In the genomic region with DNA sequence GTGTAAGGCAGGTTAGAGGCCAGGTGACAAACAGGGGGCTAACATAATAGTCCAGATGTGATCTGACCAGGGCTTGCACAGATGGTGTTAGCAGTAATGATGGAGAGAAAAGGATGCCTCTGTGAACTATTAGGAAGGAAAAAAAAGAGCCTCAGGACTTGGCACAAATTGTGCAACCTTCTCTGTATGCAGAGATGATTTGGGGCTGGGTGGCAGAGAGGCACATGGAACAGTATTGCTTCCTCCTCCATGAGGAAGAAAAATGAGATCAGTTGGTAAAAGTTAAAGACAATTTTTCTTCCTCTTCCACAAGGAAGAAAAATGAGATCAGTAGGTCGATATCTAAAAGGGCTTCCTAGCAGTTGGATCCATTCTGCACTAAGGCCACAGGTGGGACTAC, we compare ENCODE assay signal across 22 cellular contexts. TPM values are rescaled to one million over a fixed set of nuclear protein-coding genes. Genes with fewer than 3 reads are reported as not detected.
DNase-seq lines count a peak whose midpoint lies in the region; ATAC-seq, FAIRE-seq and TF ChIP-seq lines count a peak whose summit lies in the region.
"Had no signal": no experiment of that assay in that cellular context is flagged by ENCODE, and none has a peak within 500 bp of the region (broad histone marks: within the 10 kb centered on the region; RNA-seq: fewer than 3 reads in every experiment).

No MANE protein-coding gene starts in this region.

- H3K4ac ChIP-seq in mesenchymal stem cell (ENCODE audit: low read depth in 1 of 2, low read length in 2 of 2) (no peak overlapping the region), H9 (ENCODE audit: low read depth, low read length) (no peak overlapping the region)

- H3K14ac ChIP-seq in mesenchymal stem cell (ENCODE audit: low read length in 2 of 2) (no peak overlapping the region), H9 (ENCODE audit: insufficient read depth, low read length) (no peak overlapping the region)

- H3K36me3 ChIP-seq in mesenchymal stem cell (ENCODE audit: control insufficient read depth in 1 of 2, insufficient read depth in 2 of 2, low read depth in 1 of 2, low read length in 2 of 2) = no peaks in the 10 kb centered on the region
- H3K36me3 ChIP-seq: uterus had no signal

- H2AFZ ChIP-seq in mesenchymal stem cell (ENCODE audit: low read depth, low read length) = no peak overlapping the region
- H2AFZ ChIP-seq in H9 (ENCODE audit: low read length) = no peak overlapping the region

- POLR2A ChIA-PET in CD4-positive, alpha-beta T cell (lab: Charles Lee) = interaction anchor here (0.6 to 1.6 kb wide), 2 partner anchors 28 to 46 kb away, joined by 5 to 6 read pairs; no protein-coding TSS in a partner anchor

- H2AK5ac ChIP-seq in mesenchymal stem cell (ENCODE audit: low read length, severe bottlenecking) (no peak overlapping the region), H9 (ENCODE audit: insufficient read length, low read length) (no peak overlapping the region)

- no peak overlapping the region for H3T11ph ChIP-seq in H9 (ENCODE audit: low read length)

- H3K4me2 ChIP-seq in mesenchymal stem cell (ENCODE audit: low read length, poor library complexity, severe bottlenecking) (no peak overlapping the region), H9 (ENCODE audit: insufficient read depth, insufficient read length, low read length) (no peak overlapping the region)

- no peak for FAIRE-seq in RCC 7860 (lab: Jason Lieb, UNC)
- FAIRE-seq: frontal cortex, HTR-8/SVneo had no signal

- no peak overlapping the region for H4K91ac ChIP-seq in mesenchymal stem cell (ENCODE audit: low read length)
- no peak overlapping the region for H4K91ac ChIP-seq in H9 (ENCODE audit: insufficient read length, low read depth, low read length)

- no peak overlapping the region for H2BK15ac ChIP-seq in mesenchymal stem cell (ENCODE audit: low read depth, poor library complexity, severe bottlenecking)
- no peak overlapping the region for H2BK15ac ChIP-seq in H9 (ENCODE audit: low read depth, low read length)

- H3K36me3 Mint-ChIP-seq in CD4-positive, alpha-beta T cell (ENCODE audit: low read depth) = no peaks in the 10 kb centered on the region
- H3K36me3 Mint-ChIP-seq in H9 (ENCODE audit: insufficient read depth in 1 of 3, low read depth in 3 of 3) = no peaks in the 10 kb centered on the region

- WGBS in mesenchymal stem cell = 64% methylated on average over 1 of the region's 1 CpG
- WGBS in H9 (ENCODE audit: extremely low coverage, insufficient read length, low lambda C conversion rate) = no CpG with 5 or more reads among the region's 1 CpG

- H3K23ac ChIP-seq in mesenchymal stem cell (ENCODE audit: low read length in 2 of 2) (no peak overlapping the region), H9 (ENCODE audit: insufficient read length, low read depth, low read length) (no peak overlapping the region)

- H3K27ac Mint-ChIP-seq in CD4-positive, alpha-beta T cell = peak overlapping the region; percentile 75
- no peak overlapping the region for H3K27ac Mint-ChIP-seq in H9
- H3K27ac Mint-ChIP-seq: activated T-helper 2 cell treated with anti-CD3 and anti-CD28 coated beads, Interferon-gamma antibody, Interleukin-2, Interleukin-4, amounts not matched to agents 10 μg/mL and 5 μg/mL and 100 μg/mL, durations not matched to agents 14 hours and 24 hours and 36 hours had no signal

- intact Hi-C loops in CD4-positive, alpha-beta T cell (cut with DNase I, micrococcal nuclease) = no loop called here

- no peak overlapping the region for H2BK20ac ChIP-seq in H9 (ENCODE audit: low read depth, low read length, poor library complexity, severe bottlenecking)

- no peaks in the 10 kb centered on the region for H3K79me2 ChIP-seq in H9 (ENCODE audit: insufficient read depth, low read length)

- H2BK120ac ChIP-seq in mesenchymal stem cell (ENCODE audit: low read depth, low read length) = no peak overlapping the region
- no peak overlapping the region for H2BK120ac ChIP-seq in H9 (ENCODE audit: low read depth, low read length, poor library complexity, severe bottlenecking)

- no peak overlapping the region for H2BK12ac ChIP-seq in mesenchymal stem cell (ENCODE audit: low read length in 2 of 2)
- H2BK12ac ChIP-seq in H9 (ENCODE audit: insufficient read length, low read depth, low read length) = no peak overlapping the region

- H3K27ac ChIP-seq in CD4-positive, alpha-beta T cell (ENCODE audit: low read depth, low read length) = no peak overlapping the region
- no peak overlapping the region for H3K27ac ChIP-seq in mesenchymal stem cell (ENCODE audit: low read length, poor library complexity, severe bottlenecking)
- H3K27ac ChIP-seq in H9 (ENCODE audit: insufficient read length, low read depth, low read length) = no peak overlapping the region
- H3K27ac ChIP-seq: body of pancreas, psoas muscle, uterus had no signal

- no peaks in the 10 kb centered on the region for H3K27me3 Mint-ChIP-seq in CD4-positive, alpha-beta T cell
- H3K27me3 Mint-ChIP-seq in H9 (ENCODE audit: low read depth) = no peaks in the 10 kb centered on the region

- H3K4me1 ChIP-seq in mesenchymal stem cell (ENCODE audit: control insufficient read depth, insufficient read depth, low read depth, low read length) = no peaks in the 10 kb centered on the region
- H3K4me1 ChIP-seq in H9 (ENCODE audit: insufficient read depth, low read length) = no peaks in the 10 kb centered on the region
- H3K4me1 ChIP-seq: uterus had no signal

- no peak overlapping the region for H4K5ac ChIP-seq in H9 (ENCODE audit: insufficient read length, low read depth, low read length)

- no peak for TF ChIP-seq CTCF in CD4-positive, alpha-beta T cell (IDR thresholded peaks at IDR 0.05)
- no peak for TF ChIP-seq CTCF in H9 (conservative IDR thresholded peaks at IDR 0.05)

- no peak overlapping the region for H3K4me3 ChIP-seq in mesenchymal stem cell (ENCODE audit: insufficient read depth in 1 of 2, low read depth in 1 of 2, low read length in 2 of 2)
- H3K4me3 ChIP-seq: body of pancreas, lung, psoas muscle, uterus had no signal

- H3K23me2 ChIP-seq in H9 (ENCODE audit: insufficient read length, low read depth, low read length, poor library complexity, severe bottlenecking) = no peaks in the 10 kb centered on the region

- ATAC-seq in CD4-positive, alpha-beta T cell (ENCODE audit: poor library complexity) = no peak
- no peak for ATAC-seq in GM21723 (IDR thresholded peaks at IDR 0.05; ENCODE audit: unreplicated experiment)
- ATAC-seq: body of pancreas, esophagus mucosa, psoas muscle, SK-N-SH treated with all-trans-retinoic acid at 6 μM for 48 hours had no signal

- H4K8ac ChIP-seq in mesenchymal stem cell (ENCODE audit: low read length) (no peak overlapping the region), H9 (replicated peaks; ENCODE audit: insufficient read length, low read depth, low read length) (no peak overlapping the region)

- H3K18ac ChIP-seq in mesenchymal stem cell (ENCODE audit: low read depth in 1 of 2, low read length in 2 of 2) (no peak overlapping the region), H9 (ENCODE audit: insufficient read length, low read depth, low read length) (no peak overlapping the region)

- H3K27me3 ChIP-seq in CD4-positive, alpha-beta T cell (ENCODE audit: control insufficient read depth, insufficient read depth, low read length) = no peaks in the 10 kb centered on the region
- H3K27me3 ChIP-seq in mesenchymal stem cell (ENCODE audit: control insufficient read depth in 1 of 2, insufficient read depth in 1 of 2, low read length in 2 of 2) = peaks cover 5 to 11% of the 10 kb centered on the region in 2 experiments
- no peaks in the 10 kb centered on the region for H3K27me3 ChIP-seq in H9 (ENCODE audit: insufficient read depth, low read length)
- H3K27me3 ChIP-seq: body of pancreas, uterus had no signal

- H3K79me1 ChIP-seq in mesenchymal stem cell (replicated peaks; ENCODE audit: low read length, poor library complexity, severe bottlenecking) (no peaks in the 10 kb centered on the region), H9 (ENCODE audit: insufficient read depth, low read depth, low read length, poor library complexity, severe bottlenecking) (no peaks in the 10 kb centered on the region)

- CTCF ChIA-PET in CD4-positive, alpha-beta T cell (lab: Charles Lee) = interaction anchor here (0.6 to 11.2 kb wide), 2 partner anchors 46 to 48 kb away, joined by 3 to 151 read pairs; no protein-coding TSS in a partner anchor

- H3K56ac ChIP-seq in H9 (ENCODE audit: insufficient read length, low read depth, low read length) = no peak overlapping the region

- H4K20me1 ChIP-seq in H9 (ENCODE audit: control insufficient read depth, insufficient read depth, insufficient read length) = no peaks in the 10 kb centered on the region

- H3K9me3 Mint-ChIP-seq in CD4-positive, alpha-beta T cell = no peaks in the 10 kb centered on the region
- H3K9me3 Mint-ChIP-seq in H9 = peaks cover 3 to 6% of the 10 kb centered on the region in 2 experiments; a peak in 3 of 5 replicates
- H3K9me3 Mint-ChIP-seq: activated T-helper 2 cell treated with anti-CD3 and anti-CD28 coated beads, Interferon-gamma antibody, Interleukin-2, Interleukin-4, amounts not matched to agents 10 μg/mL and 5 μg/mL and 100 μg/mL, durations not matched to agents 14 hours and 24 hours and 36 hours had no signal

- H3K4me3 Mint-ChIP-seq in CD4-positive, alpha-beta T cell = no peak overlapping the region
- no peak overlapping the region for H3K4me3 Mint-ChIP-seq in H9

- H3K9me3 ChIP-seq in CD4-positive, alpha-beta T cell (ENCODE audit: control insufficient read depth, low read length) = no peaks in the 10 kb centered on the region
- H3K9me3 ChIP-seq in mesenchymal stem cell (ENCODE audit: control insufficient read depth, low read length) = no peaks in the 10 kb centered on the region
- no peaks in the 10 kb centered on the region for H3K9me3 ChIP-seq in H9 (ENCODE audit: control insufficient read depth, low read depth, low read length)
- H3K9me3 ChIP-seq: body of pancreas, psoas muscle, uterus had no signal

- H3K9ac ChIP-seq in mesenchymal stem cell (ENCODE audit: low read length) = no peak overlapping the region
- H3K9ac ChIP-seq in H9 (ENCODE audit: extremely low read depth, insufficient read length, low read length) = no peak overlapping the region

- H2BK5ac ChIP-seq in mesenchymal stem cell (ENCODE audit: low read depth, low read length, poor library complexity, severe bottlenecking) (no peak overlapping the region), H9 (ENCODE audit: insufficient read length, low read length) (no peak overlapping the region)

- peaks cover 22% of the 10 kb centered on the region for H3K4me1 Mint-ChIP-seq in CD4-positive, alpha-beta T cell (ENCODE audit: low read depth)
- H3K4me1 Mint-ChIP-seq in H9 = peaks cover 8 to 13% of the 10 kb centered on the region in 2 experiments

- peak; percentile 66 to 82 for DNase-seq in AML-193 (lab: John Stamatoyannopoulos, UW)
- no peak for DNase-seq in CD4-positive, alpha-beta T cell
- DNase-seq in NOMO-1 treated with dmso at 0.1 percent for 144 hours (lab: John Stamatoyannopoulos, UW; ENCODE audit: unreplicated experiment) = peak; percentile 30
- DNase-seq in islet precursor cell = peak; percentile 15
- no peak for DNase-seq in mesenchymal stem cell
- no peak for DNase-seq in H9
- DNase-seq in RCC 7860 (ENCODE audit: low spot score) = no peak
- DNase-seq: body of pancreas; DMS79 treated with DMSO at 0.1 percent for 48 hours; effector memory CD4-positive, alpha-beta T cell; hippocampal formation; NCI-H1092 treated with DMSO at 0.1 percent for 48 hours; NCI-H2029 treated with DMSO at 0.1 percent for 48 hours; psoas muscle had no signal

RNA-seq across cellular contexts. Expression of gene ANXA6, which starts 13.9 kb away (rescaled TPM):
- 100 to 1,000 TPM; 108 to 130 TPM for total RNA-seq in CD4-positive, alpha-beta T cell
- polyA plus RNA-seq in mesenchymal stem cell (2013, experiment 1 of 2) = 338 TPM
- 340 TPM for polyA plus RNA-seq in mesenchymal stem cell (2013, experiment 2 of 2)
- total RNA-seq in H9 (2021) = 93.2 and 98.7 TPM in 2 replicates

RNA-seq across cellular contexts. Expression of gene CCDC69, which starts 52.4 kb away (rescaled TPM):
- total RNA-seq in CD4-positive, alpha-beta T cell = 10 to 100 TPM; 68.0 to 68.9 TPM
- 11.2 TPM for polyA plus RNA-seq in mesenchymal stem cell (2013, experiment 1 of 2)
- 10.8 TPM for polyA plus RNA-seq in mesenchymal stem cell (2013, experiment 2 of 2)
- 5.3 and 6.0 TPM in 2 replicates for total RNA-seq in H9 (2021)

Comparison
In these comparisons a context has a peak if more than half of its experiments do, and no peak if none do; other contexts are left out.
1. DNase-seq: peak in AML-193 (2 of 2), NOMO-1 treated with dmso at 0.1 percent for 144 hours (single experiment) and islet precursor cell (single experiment); none in CD4-positive, alpha-beta T cell (0 of 10), mesenchymal stem cell (single experiment), H9 (single experiment) and RCC 7860 (single experiment).